1 cellular context compared by ENCODE assay signal in the genomic region with DNA sequence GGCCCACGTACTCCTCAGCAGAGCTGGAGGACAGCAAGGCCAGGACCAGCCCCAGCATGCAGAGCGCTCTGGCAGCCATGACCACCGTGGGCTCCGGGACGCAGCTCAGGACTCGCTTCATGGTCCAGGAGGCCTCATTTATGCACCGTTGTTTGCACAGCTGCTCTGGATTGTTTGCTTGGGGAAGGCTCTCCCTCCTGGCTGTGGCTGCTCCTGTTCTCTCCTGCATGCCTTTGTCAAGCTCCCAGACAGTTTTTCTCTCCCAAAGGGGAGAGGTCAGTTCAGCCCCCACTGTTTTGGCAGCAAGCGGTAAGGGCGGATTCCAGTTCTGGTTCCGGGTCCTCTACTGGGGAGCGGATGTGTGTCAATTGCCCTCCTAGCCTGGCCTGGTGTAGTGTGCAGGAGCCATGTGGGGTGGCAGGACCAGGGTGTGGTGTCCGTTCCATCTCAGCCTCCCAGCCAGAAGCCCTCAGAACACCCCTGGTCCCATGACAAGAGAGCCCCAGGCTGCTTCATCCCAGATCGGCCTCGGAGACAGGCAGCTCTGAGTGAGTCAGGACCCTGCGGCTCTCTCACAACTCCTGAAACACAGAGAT.
TF ChIP-seq lines count a peak whose summit lies in the region.

A gene with protein sequence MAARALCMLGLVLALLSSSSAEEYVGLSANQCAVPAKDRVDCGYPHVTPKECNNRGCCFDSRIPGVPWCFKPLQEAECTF (minus strand): TSS at position 114 of the 596 bp plus-strand sequence. CDS start 35 bp downstream, at position 79.

TF ChIP-seq in HepG2, 621 proteins besides CTCF, POLR2A, EP300 and RAD21 (continued from another document and continues in another):
- TF ChIP-seq, protein P1, sequence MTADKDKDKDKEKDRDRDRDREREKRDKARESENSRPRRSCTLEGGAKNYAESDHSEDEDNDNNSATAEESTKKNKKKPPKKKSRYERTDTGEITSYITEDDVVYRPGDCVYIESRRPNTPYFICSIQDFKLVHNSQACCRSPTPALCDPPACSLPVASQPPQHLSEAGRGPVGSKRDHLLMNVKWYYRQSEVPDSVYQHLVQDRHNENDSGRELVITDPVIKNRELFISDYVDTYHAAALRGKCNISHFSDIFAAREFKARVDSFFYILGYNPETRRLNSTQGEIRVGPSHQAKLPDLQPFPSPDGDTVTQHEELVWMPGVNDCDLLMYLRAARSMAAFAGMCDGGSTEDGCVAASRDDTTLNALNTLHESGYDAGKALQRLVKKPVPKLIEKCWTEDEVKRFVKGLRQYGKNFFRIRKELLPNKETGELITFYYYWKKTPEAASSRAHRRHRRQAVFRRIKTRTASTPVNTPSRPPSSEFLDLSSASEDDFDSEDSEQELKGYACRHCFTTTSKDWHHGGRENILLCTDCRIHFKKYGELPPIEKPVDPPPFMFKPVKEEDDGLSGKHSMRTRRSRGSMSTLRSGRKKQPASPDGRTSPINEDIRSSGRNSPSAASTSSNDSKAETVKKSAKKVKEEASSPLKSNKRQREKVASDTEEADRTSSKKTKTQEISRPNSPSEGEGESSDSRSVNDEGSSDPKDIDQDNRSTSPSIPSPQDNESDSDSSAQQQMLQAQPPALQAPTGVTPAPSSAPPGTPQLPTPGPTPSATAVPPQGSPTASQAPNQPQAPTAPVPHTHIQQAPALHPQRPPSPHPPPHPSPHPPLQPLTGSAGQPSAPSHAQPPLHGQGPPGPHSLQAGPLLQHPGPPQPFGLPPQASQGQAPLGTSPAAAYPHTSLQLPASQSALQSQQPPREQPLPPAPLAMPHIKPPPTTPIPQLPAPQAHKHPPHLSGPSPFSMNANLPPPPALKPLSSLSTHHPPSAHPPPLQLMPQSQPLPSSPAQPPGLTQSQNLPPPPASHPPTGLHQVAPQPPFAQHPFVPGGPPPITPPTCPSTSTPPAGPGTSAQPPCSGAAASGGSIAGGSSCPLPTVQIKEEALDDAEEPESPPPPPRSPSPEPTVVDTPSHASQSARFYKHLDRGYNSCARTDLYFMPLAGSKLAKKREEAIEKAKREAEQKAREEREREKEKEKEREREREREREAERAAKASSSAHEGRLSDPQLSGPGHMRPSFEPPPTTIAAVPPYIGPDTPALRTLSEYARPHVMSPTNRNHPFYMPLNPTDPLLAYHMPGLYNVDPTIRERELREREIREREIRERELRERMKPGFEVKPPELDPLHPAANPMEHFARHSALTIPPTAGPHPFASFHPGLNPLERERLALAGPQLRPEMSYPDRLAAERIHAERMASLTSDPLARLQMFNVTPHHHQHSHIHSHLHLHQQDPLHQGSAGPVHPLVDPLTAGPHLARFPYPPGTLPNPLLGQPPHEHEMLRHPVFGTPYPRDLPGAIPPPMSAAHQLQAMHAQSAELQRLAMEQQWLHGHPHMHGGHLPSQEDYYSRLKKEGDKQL (CRISPR knock-in tag; IDR thresholded peaks at IDR 0.05; ENCODE audit: low read depth): no peak
- no peak for TF ChIP-seq TRIM24 (CRISPR knock-in tag; IDR thresholded peaks at IDR 0.05)
- TF ChIP-seq, protein P2, sequence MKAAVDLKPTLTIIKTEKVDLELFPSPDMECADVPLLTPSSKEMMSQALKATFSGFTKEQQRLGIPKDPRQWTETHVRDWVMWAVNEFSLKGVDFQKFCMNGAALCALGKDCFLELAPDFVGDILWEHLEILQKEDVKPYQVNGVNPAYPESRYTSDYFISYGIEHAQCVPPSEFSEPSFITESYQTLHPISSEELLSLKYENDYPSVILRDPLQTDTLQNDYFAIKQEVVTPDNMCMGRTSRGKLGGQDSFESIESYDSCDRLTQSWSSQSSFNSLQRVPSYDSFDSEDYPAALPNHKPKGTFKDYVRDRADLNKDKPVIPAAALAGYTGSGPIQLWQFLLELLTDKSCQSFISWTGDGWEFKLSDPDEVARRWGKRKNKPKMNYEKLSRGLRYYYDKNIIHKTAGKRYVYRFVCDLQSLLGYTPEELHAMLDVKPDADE (CRISPR knock-in tag; IDR thresholded peaks at IDR 0.05): no peak
- TF ChIP-seq ZNF501 (CRISPR knock-in tag; IDR thresholded peaks at IDR 0.05): no peak
- TF ChIP-seq ZSCAN21 (CRISPR knock-in tag; IDR thresholded peaks at IDR 0.05; ENCODE audit: borderline replicate concordance): no peak; the same call in 1 of the 2 replicates
- TF ChIP-seq ARNT2 (CRISPR knock-in tag; IDR thresholded peaks at IDR 0.05; ENCODE audit: low read depth): no peak
- no peak for TF ChIP-seq TMF1 (CRISPR knock-in tag; IDR thresholded peaks at IDR 0.05; ENCODE audit: low read depth)
- TF ChIP-seq, protein P3, sequence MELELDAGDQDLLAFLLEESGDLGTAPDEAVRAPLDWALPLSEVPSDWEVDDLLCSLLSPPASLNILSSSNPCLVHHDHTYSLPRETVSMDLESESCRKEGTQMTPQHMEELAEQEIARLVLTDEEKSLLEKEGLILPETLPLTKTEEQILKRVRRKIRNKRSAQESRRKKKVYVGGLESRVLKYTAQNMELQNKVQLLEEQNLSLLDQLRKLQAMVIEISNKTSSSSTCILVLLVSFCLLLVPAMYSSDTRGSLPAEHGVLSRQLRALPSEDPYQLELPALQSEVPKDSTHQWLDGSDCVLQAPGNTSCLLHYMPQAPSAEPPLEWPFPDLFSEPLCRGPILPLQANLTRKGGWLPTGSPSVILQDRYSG (CRISPR knock-in tag; IDR thresholded peaks at IDR 0.05): no peak
- TF ChIP-seq KLF12 (CRISPR knock-in tag; IDR thresholded peaks at IDR 0.05; ENCODE audit: borderline replicate concordance): no peak
- no peak for TF ChIP-seq MEIS1 (CRISPR knock-in tag; IDR thresholded peaks at IDR 0.05; ENCODE audit: borderline replicate concordance)
- TF ChIP-seq, protein P4, sequence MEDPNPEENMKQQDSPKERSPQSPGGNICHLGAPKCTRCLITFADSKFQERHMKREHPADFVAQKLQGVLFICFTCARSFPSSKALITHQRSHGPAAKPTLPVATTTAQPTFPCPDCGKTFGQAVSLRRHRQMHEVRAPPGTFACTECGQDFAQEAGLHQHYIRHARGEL (CRISPR knock-in tag; IDR thresholded peaks at IDR 0.05): no peak
- TF ChIP-seq, protein P5, sequence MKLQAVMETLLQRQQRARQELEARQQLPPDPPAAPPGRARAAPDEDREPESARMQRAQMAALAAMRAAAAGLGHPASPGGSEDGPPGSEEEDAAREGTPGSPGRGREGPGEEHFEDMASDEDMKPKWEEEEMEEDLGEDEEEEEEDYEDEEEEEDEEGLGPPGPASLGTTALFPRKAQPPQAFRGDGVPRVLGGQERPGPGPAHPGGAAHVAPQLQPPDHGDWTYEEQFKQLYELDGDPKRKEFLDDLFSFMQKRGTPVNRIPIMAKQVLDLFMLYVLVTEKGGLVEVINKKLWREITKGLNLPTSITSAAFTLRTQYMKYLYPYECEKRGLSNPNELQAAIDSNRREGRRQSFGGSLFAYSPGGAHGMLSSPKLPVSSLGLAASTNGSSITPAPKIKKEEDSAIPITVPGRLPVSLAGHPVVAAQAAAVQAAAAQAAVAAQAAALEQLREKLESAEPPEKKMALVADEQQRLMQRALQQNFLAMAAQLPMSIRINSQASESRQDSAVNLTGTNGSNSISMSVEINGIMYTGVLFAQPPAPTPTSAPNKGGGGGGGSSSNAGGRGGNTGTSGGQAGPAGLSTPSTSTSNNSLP (IDR thresholded peaks at IDR 0.05; ENCODE audit: low read depth, low read length): no peak
- TF ChIP-seq, protein P6, sequence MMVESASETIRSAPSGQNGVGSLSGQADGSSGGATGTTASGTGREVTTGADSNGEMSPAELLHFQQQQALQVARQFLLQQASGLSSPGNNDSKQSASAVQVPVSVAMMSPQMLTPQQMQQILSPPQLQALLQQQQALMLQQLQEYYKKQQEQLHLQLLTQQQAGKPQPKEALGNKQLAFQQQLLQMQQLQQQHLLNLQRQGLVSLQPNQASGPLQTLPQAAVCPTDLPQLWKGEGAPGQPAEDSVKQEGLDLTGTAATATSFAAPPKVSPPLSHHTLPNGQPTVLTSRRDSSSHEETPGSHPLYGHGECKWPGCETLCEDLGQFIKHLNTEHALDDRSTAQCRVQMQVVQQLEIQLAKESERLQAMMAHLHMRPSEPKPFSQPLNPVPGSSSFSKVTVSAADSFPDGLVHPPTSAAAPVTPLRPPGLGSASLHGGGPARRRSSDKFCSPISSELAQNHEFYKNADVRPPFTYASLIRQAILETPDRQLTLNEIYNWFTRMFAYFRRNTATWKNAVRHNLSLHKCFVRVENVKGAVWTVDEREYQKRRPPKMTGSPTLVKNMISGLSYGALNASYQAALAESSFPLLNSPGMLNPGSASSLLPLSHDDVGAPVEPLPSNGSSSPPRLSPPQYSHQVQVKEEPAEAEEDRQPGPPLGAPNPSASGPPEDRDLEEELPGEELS (CRISPR knock-in tag; IDR thresholded peaks at IDR 0.05): peak; percentile 78
- no peak for TF ChIP-seq ZNF326 (CRISPR knock-in tag; IDR thresholded peaks at IDR 0.05; ENCODE audit: borderline replicate concordance)
- no peak for TF ChIP-seq NFATC3 (CRISPR knock-in tag; IDR thresholded peaks at IDR 0.05)
- TF ChIP-seq, protein P7, sequence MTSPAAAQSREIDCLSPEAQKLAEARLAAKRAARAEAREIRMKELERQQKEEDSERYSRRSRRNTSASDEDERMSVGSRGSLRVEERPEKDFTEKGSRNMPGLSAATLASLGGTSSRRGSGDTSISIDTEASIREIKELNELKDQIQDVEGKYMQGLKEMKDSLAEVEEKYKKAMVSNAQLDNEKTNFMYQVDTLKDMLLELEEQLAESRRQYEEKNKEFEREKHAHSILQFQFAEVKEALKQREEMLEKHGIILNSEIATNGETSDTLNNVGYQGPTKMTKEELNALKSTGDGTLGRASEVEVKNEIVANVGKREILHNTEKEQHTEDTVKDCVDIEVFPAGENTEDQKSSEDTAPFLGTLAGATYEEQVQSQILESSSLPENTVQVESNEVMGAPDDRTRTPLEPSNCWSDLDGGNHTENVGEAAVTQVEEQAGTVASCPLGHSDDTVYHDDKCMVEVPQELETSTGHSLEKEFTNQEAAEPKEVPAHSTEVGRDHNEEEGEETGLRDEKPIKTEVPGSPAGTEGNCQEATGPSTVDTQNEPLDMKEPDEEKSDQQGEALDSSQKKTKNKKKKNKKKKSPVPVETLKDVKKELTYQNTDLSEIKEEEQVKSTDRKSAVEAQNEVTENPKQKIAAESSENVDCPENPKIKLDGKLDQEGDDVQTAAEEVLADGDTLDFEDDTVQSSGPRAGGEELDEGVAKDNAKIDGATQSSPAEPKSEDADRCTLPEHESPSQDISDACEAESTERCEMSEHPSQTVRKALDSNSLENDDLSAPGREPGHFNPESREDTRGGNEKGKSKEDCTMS (CRISPR knock-in tag; conservative IDR thresholded peaks at IDR 0.05): no peak
- TF ChIP-seq STAT5B (CRISPR knock-in tag; IDR thresholded peaks at IDR 0.05): no peak
- TF ChIP-seq, protein P8, sequence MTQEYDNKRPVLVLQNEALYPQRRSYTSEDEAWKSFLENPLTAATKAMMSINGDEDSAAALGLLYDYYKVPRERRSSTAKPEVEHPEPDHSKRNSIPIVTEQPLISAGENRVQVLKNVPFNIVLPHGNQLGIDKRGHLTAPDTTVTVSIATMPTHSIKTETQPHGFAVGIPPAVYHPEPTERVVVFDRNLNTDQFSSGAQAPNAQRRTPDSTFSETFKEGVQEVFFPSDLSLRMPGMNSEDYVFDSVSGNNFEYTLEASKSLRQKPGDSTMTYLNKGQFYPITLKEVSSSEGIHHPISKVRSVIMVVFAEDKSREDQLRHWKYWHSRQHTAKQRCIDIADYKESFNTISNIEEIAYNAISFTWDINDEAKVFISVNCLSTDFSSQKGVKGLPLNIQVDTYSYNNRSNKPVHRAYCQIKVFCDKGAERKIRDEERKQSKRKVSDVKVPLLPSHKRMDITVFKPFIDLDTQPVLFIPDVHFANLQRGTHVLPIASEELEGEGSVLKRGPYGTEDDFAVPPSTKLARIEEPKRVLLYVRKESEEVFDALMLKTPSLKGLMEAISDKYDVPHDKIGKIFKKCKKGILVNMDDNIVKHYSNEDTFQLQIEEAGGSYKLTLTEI (CRISPR knock-in tag; conservative IDR thresholded peaks at IDR 0.05): no peak
- TF ChIP-seq, protein P9, sequence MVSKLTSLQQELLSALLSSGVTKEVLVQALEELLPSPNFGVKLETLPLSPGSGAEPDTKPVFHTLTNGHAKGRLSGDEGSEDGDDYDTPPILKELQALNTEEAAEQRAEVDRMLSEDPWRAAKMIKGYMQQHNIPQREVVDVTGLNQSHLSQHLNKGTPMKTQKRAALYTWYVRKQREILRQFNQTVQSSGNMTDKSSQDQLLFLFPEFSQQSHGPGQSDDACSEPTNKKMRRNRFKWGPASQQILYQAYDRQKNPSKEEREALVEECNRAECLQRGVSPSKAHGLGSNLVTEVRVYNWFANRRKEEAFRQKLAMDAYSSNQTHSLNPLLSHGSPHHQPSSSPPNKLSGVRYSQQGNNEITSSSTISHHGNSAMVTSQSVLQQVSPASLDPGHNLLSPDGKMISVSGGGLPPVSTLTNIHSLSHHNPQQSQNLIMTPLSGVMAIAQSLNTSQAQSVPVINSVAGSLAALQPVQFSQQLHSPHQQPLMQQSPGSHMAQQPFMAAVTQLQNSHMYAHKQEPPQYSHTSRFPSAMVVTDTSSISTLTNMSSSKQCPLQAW (CRISPR knock-in tag; IDR thresholded peaks at IDR 0.05): no peak
- TF ChIP-seq, protein P10, sequence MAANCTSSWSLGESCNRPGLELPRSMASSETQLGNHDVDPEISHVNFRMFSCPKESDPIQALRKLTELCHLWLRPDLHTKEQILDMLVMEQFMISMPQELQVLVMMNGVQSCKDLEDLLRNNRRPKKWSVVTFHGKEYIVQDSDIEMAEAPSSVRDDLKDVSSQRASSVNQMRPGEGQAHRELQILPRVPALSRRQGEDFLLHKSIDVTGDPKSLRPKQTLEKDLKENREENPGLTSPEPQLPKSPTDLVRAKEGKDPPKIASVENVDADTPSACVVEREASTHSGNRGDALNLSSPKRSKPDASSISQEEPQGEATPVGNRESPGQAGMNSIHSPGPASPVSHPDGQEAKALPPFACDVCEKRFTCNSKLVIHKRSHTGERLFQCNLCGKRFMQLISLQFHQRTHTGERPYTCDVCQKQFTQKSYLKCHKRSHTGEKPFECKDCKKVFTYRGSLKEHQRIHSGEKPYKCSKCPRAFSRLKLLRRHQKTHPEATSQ (CRISPR knock-in tag; IDR thresholded peaks at IDR 0.05; ENCODE audit: borderline replicate concordance): no peak
- TF ChIP-seq FLYWCH1 (CRISPR knock-in tag; IDR thresholded peaks at IDR 0.05): no peak
- TF ChIP-seq MAZ (IDR thresholded peaks at IDR 0.05; ENCODE audit: borderline replicate concordance, low read depth, low read length): no peak
- no peak for TF ChIP-seq MAZ (CRISPR knock-in tag; IDR thresholded peaks at IDR 0.05; ENCODE audit: low read depth)
